11 cellular contexts compared by ENCODE assay signal in the genomic region with DNA sequence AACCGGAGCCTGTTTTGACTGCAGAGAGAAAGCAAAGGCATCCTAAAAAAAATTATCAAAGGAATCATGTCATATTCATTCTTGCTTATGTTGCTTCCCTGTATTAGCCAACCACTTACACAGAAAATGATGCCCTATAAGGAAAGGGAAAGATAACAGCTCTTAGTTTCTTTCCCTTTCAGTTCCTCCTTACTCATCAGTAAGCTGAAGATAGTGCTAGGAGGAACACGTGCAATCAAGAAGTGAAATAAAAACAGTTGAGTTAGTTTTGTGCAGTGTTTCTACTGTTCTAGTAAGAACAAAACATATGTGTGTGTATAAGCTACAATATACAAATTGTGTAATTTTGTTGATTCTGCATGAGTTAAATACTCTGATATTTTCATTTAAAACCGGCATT. TPM values are rescaled to one million over a fixed set of nuclear protein-coding genes. Genes with fewer than 3 reads are reported as not detected.
DNase-seq lines count a peak whose midpoint lies in the region; ATAC-seq and TF ChIP-seq lines count a peak whose summit lies in the region.
"Had no signal": no experiment of that assay in that cellular context is flagged by ENCODE, and none has a peak within 500 bp of the region (broad histone marks: within the 10 kb centered on the region; RNA-seq: fewer than 3 reads in every experiment).

No MANE protein-coding gene starts in this region.

- H4K20me1 ChIP-seq in Loucy (ENCODE audit: insufficient read depth, low read length, poor library complexity, severe bottlenecking) = no peaks in the 10 kb centered on the region

- no peaks in the 10 kb centered on the region for H3K27me3 ChIP-seq in Loucy (ENCODE audit: insufficient read depth, low read length, poor library complexity, severe bottlenecking)
- H3K27me3 ChIP-seq: esophagus muscularis mucosa had no signal

- H3K4me1 ChIP-seq in Loucy (ENCODE audit: insufficient read depth, low read length, poor library complexity, severe bottlenecking) = peaks cover 9% of the 10 kb centered on the region
- H3K4me1 ChIP-seq: esophagus muscularis mucosa had no signal

- no peaks in the 10 kb centered on the region for H3K36me3 ChIP-seq in Loucy (ENCODE audit: insufficient read depth, low read length)
- H3K36me3 ChIP-seq: esophagus muscularis mucosa had no signal

- peak overlapping the region; percentile 16; the same call in 1 of the 2 replicates for H2AFZ ChIP-seq in Loucy (ENCODE audit: low read length)

- no peaks in the 10 kb centered on the region for H3K9me2 ChIP-seq in Loucy (replicated peaks; ENCODE audit: low read depth, low read length)

- TF ChIP-seq CTCF in Loucy (conservative IDR thresholded peaks at IDR 0.05; ENCODE audit: low read length) = no peak

- no peak overlapping the region for H3K9ac ChIP-seq in Loucy (ENCODE audit: low read depth, low read length, poor library complexity, severe bottlenecking)

- ATAC-seq in HG02642 (IDR thresholded peaks at IDR 0.05; ENCODE audit: poor library complexity, unreplicated experiment) = peak; percentile 87
- ATAC-seq in esophagus mucosa = no peak

- no peak overlapping the region for H3K4me3 ChIP-seq in Loucy (ENCODE audit: low read length, poor library complexity, severe bottlenecking)
- H3K4me3 ChIP-seq: esophagus muscularis mucosa had no signal

- no peaks in the 10 kb centered on the region for H3K79me2 ChIP-seq in Loucy (ENCODE audit: insufficient read depth, low read length)

- DNase-seq in SIG-M5 treated with dmso at 0.1 percent for 504 hours (lab: John Stamatoyannopoulos, UW; ENCODE audit: unreplicated experiment) (peak; percentile 88), SIG-M5 (lab: John Stamatoyannopoulos, UW) (no peak), pons (ENCODE audit: low spot score) (peak; percentile 50), NCI-H748 (lab: John Stamatoyannopoulos, UW; ENCODE audit: unreplicated experiment) (no peak)
- DNase-seq in stimulated activated CD4-positive, alpha-beta T cell treated with anti-CD3 and anti-CD28 coated beads, Interleukin-12 subunit alpha, Interleukin-12 subunit beta, amount 100 ng/mL, for 4 hours = no peak
- DNase-seq: 8988T; activated T-cell treated with anti-CD3 and anti-CD28 coated beads, Interleukin-2, amount 50 U/mL, for 72 hours had no signal

- H3K4me2 ChIP-seq in Loucy (ENCODE audit: low read depth, low read length, poor library complexity, severe bottlenecking) = peak overlapping the region; percentile 8

- H3K9me3 ChIP-seq in Loucy (ENCODE audit: insufficient read depth, low read depth, low read length) = no peaks in the 10 kb centered on the region
- H3K9me3 ChIP-seq: esophagus muscularis mucosa had no signal

- no peaks in the 10 kb centered on the region for H3F3A ChIP-seq in Loucy (ENCODE audit: low read depth)

RNA-seq across cellular contexts. Expression of gene MTF2, which starts 45.3 kb away (rescaled TPM):
- total RNA-seq in esophagus mucosa = 10.2 TPM

Comparison
In these comparisons a context has a peak if more than half of its experiments do, and no peak if none do; other contexts are left out.
1. DNase-seq: peak in SIG-M5 treated with dmso at 0.1 percent for 504 hours (single experiment) and pons (single experiment); none in SIG-M5 (single experiment), stimulated activated CD4-positive, alpha-beta T cell treated with anti-CD3 and anti-CD28 coated beads, Interleukin-12 subunit alpha, Interleukin-12 subunit beta, amount 100 ng/mL, for 4 hours (single experiment) and NCI-H748 (single experiment).